8 cellular contexts compared by ENCODE assay signal in genomic region chr1:19484338-19484792, GRCh38. TPM values are rescaled to one million over a fixed set of nuclear protein-coding genes. Genes with fewer than 3 reads are reported as not detected.
DNase-seq lines count a peak whose midpoint lies in the region; ATAC-seq and TF ChIP-seq lines count a peak whose summit lies in the region.

No MANE protein-coding gene starts in this region.

- no peak for TF ChIP-seq EP300 in ovary (IDR thresholded peaks at IDR 0.05)

- WGBS in ovary, 3 donors, result 1 to 2% (median 2%) methylated on average over 32 of the region's 32 CpGs

- no peak for TF ChIP-seq POLR2A in ovary (IDR thresholded peaks at IDR 0.05)

- peaks cover 34% of the 10 kb centered on the region for H3K4me1 ChIP-seq in ovary (ENCODE audit: insufficient read depth)

- H3K4me3 ChIP-seq in H7 (ENCODE audit: insufficient read depth, low read depth, low read length), result peak overlapping the region; percentile 95
- H3K4me3 ChIP-seq in WI38 (ENCODE audit: low read depth, low read length), result peak overlapping the region; percentile 92
- H3K4me3 ChIP-seq in ovary, result peak overlapping the region; percentile 98

- H3K27ac ChIP-seq in epithelial cell of prostate, result peak overlapping the region; percentile 95
- peak overlapping the region; percentile 92 to 94 for H3K27ac ChIP-seq in ovary

- TF ChIP-seq CTCF in WI38 (IDR thresholded peaks at IDR 0.05; ENCODE audit: low read depth, low read length), result no peak
- TF ChIP-seq CTCF in ovary (IDR thresholded peaks at IDR 0.05), result no peak

- peak; percentile 75 for DNase-seq in H7
- no peak for DNase-seq in epithelial cell of prostate (ENCODE audit: low read depth, low spot score)
- peak in 2 of 5 donors; percentile 46 to 59 for DNase-seq in ovary
- DNase-seq in HCEC 1CT, result no peak

- H3K9me3 ChIP-seq in ovary, result no peaks in the 10 kb centered on the region

- ATAC-seq in GM21526 (IDR thresholded peaks at IDR 0.05; ENCODE audit: low FRiP score, unreplicated experiment) (no peak), HG03342 (IDR thresholded peaks at IDR 0.05; ENCODE audit: unreplicated experiment) (no peak), HG02852 (IDR thresholded peaks at IDR 0.05; ENCODE audit: unreplicated experiment) (no peak)

- 0 out of 2 replicates have a peak, but pooled peaks cover 1% of the 10 kb centered on the region for H3K36me3 ChIP-seq in H7 (replicated peaks; ENCODE audit: control insufficient read depth, insufficient read depth, low read length)
- no peaks in the 10 kb centered on the region for H3K36me3 ChIP-seq in ovary

- intact Hi-C loops in ovary (cut with DNase I), result loop anchor here in 3 of 4 donors (10.0 kb wide), 3 partner anchors 50 to 160 kb away; partner anchors contain the start of gene NBL1 (in 1 of the 3)

- no peaks in the 10 kb centered on the region for H3K27me3 ChIP-seq in H7 (ENCODE audit: control insufficient read depth, insufficient read depth, low read length)
- H3K27me3 ChIP-seq in ovary, result no peaks in the 10 kb centered on the region

RNA-seq across cellular contexts. Expression of gene CAPZB, which starts 1.0 kb away (rescaled TPM):
- total RNA-seq in H7 (2014; rRNA removed; shearing (Covaris generic)), result 201 and 214 TPM in 2 replicates
- 100 to 1,000 TPM in 5 of 7 donors, 10 to 100 TPM in 2; 85.0 to 347 (median 258) TPM for total RNA-seq in ovary
- 100 to 1,000 TPM; 253 to 391 TPM for polyA plus RNA-seq in ovary
